ENCODE assay signal across 1 cellular context in genomic region chr13:104198811-104199210, GRCh38.
TF ChIP-seq lines count a peak whose summit lies in the region.

No MANE protein-coding gene starts in this region.

TF ChIP-seq in H1, 55 proteins besides CTCF, POLR2A, EP300 and RAD21 (continued from another document):
- TF ChIP-seq E2F6 (IDR thresholded peaks at IDR 0.05) (no peak), PHF8 (conservative IDR thresholded peaks at IDR 0.05; ENCODE audit: low read depth, low read length) (no peak), GTF2F1 (IDR thresholded peaks at IDR 0.05; ENCODE audit: borderline replicate concordance, low read depth, low read length) (no peak), ASH2L (IDR thresholded peaks at IDR 0.05; ENCODE audit: low read length) (no peak), SIN3A (conservative IDR thresholded peaks at IDR 0.05 in 1 of 2, IDR thresholded peaks at IDR 0.05 in 1 of 2; ENCODE audit: low read depth in 1 of 2, low read length in 2 of 2) (no peak), BRCA1 (IDR thresholded peaks at IDR 0.05; ENCODE audit: low read depth, low read length) (no peak), CEBPB (IDR thresholded peaks at IDR 0.05; ENCODE audit: low read depth, low read length) (no peak), ATF3 (IDR thresholded peaks at IDR 0.05; ENCODE audit: insufficient read depth, low read depth, low read length) (no peak), MAFK (IDR thresholded peaks at IDR 0.05; ENCODE audit: low read depth, low read length) (no peak), BCL11A (IDR thresholded peaks at IDR 0.05; ENCODE audit: low read depth in 2 of 2, low read length in 2 of 2) (no peak), CHD1 (IDR thresholded peaks at IDR 0.05; ENCODE audit: low read depth, low read length) (no peak), KDM5A (IDR thresholded peaks at IDR 0.05; ENCODE audit: low read length) (no peak), HDAC2 (IDR thresholded peaks at IDR 0.05; ENCODE audit: borderline replicate concordance in 1 of 2, low read depth in 2 of 2, low read length in 2 of 2) (no peak)
TF ChIP-seq in H1: peak in this region for 0.
